ENCODE assay signal across 16 cellular contexts in genomic region chr3:5690904-5691532, GRCh38.
A peak's percentile ranks its signal among the peaks of the same experiment; 100 is the strongest.
DNase-seq lines count a peak whose midpoint lies in the region; ATAC-seq, FAIRE-seq and TF ChIP-seq lines count a peak whose summit lies in the region.
"Had no signal": no experiment of that assay in that cellular context is flagged by ENCODE, and none has a peak within 500 bp of the region (broad histone marks: within the 10 kb centered on the region; RNA-seq: fewer than 3 reads in every experiment).

No MANE protein-coding gene starts in this region.

- RAD21 ChIA-PET in GM12878 (lab: Charles Lee; ENCODE audit: unreplicated experiment), result no interaction called here

- H3K9me3 ChIP-seq in GM12878 (replicated peaks; ENCODE audit: control insufficient read depth, insufficient read depth, low read length) (no peaks in the 10 kb centered on the region; the same call in 2 of the 3 replicates), mucosa of descending colon (peaks cover 21% of the 10 kb centered on the region), transverse colon (peaks cover 0 to 8% of the 10 kb centered on the region in 2 donors)

- no peaks in the 10 kb centered on the region for H3K79me2 ChIP-seq in GM12878 (ENCODE audit: control insufficient read depth, insufficient read depth, low read length)

- POLR2A ChIA-PET in GM12878 (lab: Charles Lee), result no interaction called here

- no peak for TF ChIP-seq RAD21 in GM12878 (IDR thresholded peaks at IDR 0.05; ENCODE audit: insufficient read depth, low read depth, low read length)

- ATAC-seq in GM12878 (no peak), mucosa of descending colon (peak; percentile 37), HG02798 (IDR thresholded peaks at IDR 0.05; ENCODE audit: poor library complexity, unreplicated experiment) (no peak)
- ATAC-seq: GM23338 had no signal

- H3K4me1 ChIP-seq in GM12878 (ENCODE audit: control insufficient read depth, insufficient read depth, low read length) (no peaks in the 10 kb centered on the region), mucosa of descending colon (ENCODE audit: low read depth) (no peaks in the 10 kb centered on the region), transverse colon (no peaks in the 10 kb centered on the region)
- H3K4me1 ChIP-seq: BLaER1 treated with 17β-estradiol and CSF1 and Interleukin-3, amounts not matched to agents 10 nM and 100 nM had no signal

- no peak for FAIRE-seq in GM12878 (lab: Jason Lieb, UNC)
- FAIRE-seq: GM12891 had no signal

- peak overlapping the region; percentile 34 for H3K27ac Mint-ChIP-seq in Calu3 (ENCODE audit: unreplicated experiment)
- H3K27ac Mint-ChIP-seq: CD4-positive, alpha-beta T cell; GM23338 had no signal

- TF ChIP-seq EP300 in GM12878 (IDR thresholded peaks at IDR 0.05; ENCODE audit: borderline replicate concordance in 1 of 2, control insufficient read depth in 1 of 2, low read depth in 2 of 2, low read length in 2 of 2) (no peak), transverse colon (IDR thresholded peaks at IDR 0.05; ENCODE audit: low read depth) (no peak)

- H3K4me2 ChIP-seq in GM12878 (ENCODE audit: control insufficient read depth, insufficient read depth), result no peak overlapping the region
- H3K4me2 ChIP-seq: BLaER1 treated with 17β-estradiol and CSF1 and Interleukin-3, amounts not matched to agents 10 nM and 100 nM; GM23338 had no signal

- peak overlapping the region; percentile 2 for H3K4me3 Mint-ChIP-seq in Calu3 (ENCODE audit: low read depth, unreplicated experiment)
- H3K4me3 Mint-ChIP-seq: CD4-positive, alpha-beta T cell; GM23338 had no signal

- intact Hi-C loops in Calu3 (cut with micrococcal nuclease; ENCODE audit: unreplicated experiment), result no loop called here
- intact Hi-C loops in GM12878 (cut with micrococcal nuclease; ENCODE audit: unreplicated experiment), result no loop called here
- intact Hi-C loops in mucosa of descending colon (cut with DNase I, micrococcal nuclease), result no loop called here
- intact Hi-C loops in transverse colon (cut with DNase I; ENCODE audit: low total_unique reads), result no loop called here

- no peaks in the 10 kb centered on the region for H4K20me1 ChIP-seq in GM12878 (ENCODE audit: control insufficient read depth, insufficient read depth)
- H4K20me1 ChIP-seq: BLaER1 treated with 17β-estradiol and CSF1 and Interleukin-3, amounts not matched to agents 10 nM and 100 nM had no signal

- DNase-seq in Calu3 (no peak), HT1080 (ENCODE audit: low read depth) (peak; percentile 20), GM12878 (ENCODE audit: low read depth, low spot score) (no peak), mucosa of descending colon (no peak), retina (no peak), pons (ENCODE audit: low spot score) (no peak), transverse colon (no peak)
- DNase-seq: ACHN; CD4-positive, alpha-beta T cell; DMS79; H7; KBM-7 had no signal

- TF ChIP-seq POLR2A in GM12878 (IDR thresholded peaks at IDR 0.05; ENCODE audit: low read depth, low read length) (no peak), transverse colon (IDR thresholded peaks at IDR 0.05) (no peak)

- in situ Hi-C loops in GM12878 (cut with MboI), result no loop called here
- in situ Hi-C loops in transverse colon (cut with MboI; ENCODE audit: low pct_ligation_motif_present in 1 of 4, low pct_unique_long_range_greater_than_20kb in 1 of 4, low sequenced_read_pairs in 3 of 4), result no loop called here

- H3K4me3 ChIP-seq in GM12878 (no peak overlapping the region), mucosa of descending colon (no peak overlapping the region), transverse colon (no peak overlapping the region)
- H3K4me3 ChIP-seq: BLaER1 treated with 17β-estradiol and CSF1 and Interleukin-3, amounts not matched to agents 10 nM and 100 nM; GM23338 had no signal

- H3K4me1 Mint-ChIP-seq in Calu3 (ENCODE audit: low read depth, unreplicated experiment), result no peaks in the 10 kb centered on the region
- H3K4me1 Mint-ChIP-seq: GM23338 had no signal

- TF ChIP-seq CTCF in Calu3 (IDR thresholded peaks at IDR 0.05; ENCODE audit: unreplicated experiment) (no peak), GM12878 (IDR thresholded peaks at IDR 0.05 in 2 of 3, conservative IDR thresholded peaks at IDR 0.05 in 1 of 3; ENCODE audit: control insufficient read depth in 2 of 3, extremely low read depth in 1 of 3, insufficient read depth in 1 of 3, low read depth in 3 of 3, low read length in 3 of 3) (no peak), mucosa of descending colon (IDR thresholded peaks at IDR 0.05) (no peak), transverse colon (IDR thresholded peaks at IDR 0.05) (no peak)

- H3K9me3 Mint-ChIP-seq in Calu3 (ENCODE audit: low read depth, unreplicated experiment), result peaks cover 10% of the 10 kb centered on the region

- SMC1A ChIA-PET in GM12878 (lab: Charles Lee; ENCODE audit: uncharacterized antibody, unreplicated experiment), result no interaction called here

- peaks cover 38% of the 10 kb centered on the region for H3K36me3 Mint-ChIP-seq in Calu3 (ENCODE audit: insufficient read depth, unreplicated experiment)

- no peak overlapping the region for H3K27ac ChIP-seq in GM12878 (ENCODE audit: control insufficient read depth, insufficient read depth)
- no peak overlapping the region for H3K27ac ChIP-seq in transverse colon
- H3K27ac ChIP-seq: BLaER1 treated with 17β-estradiol and CSF1 and Interleukin-3, amounts not matched to agents 10 nM and 100 nM had no signal

- no peak overlapping the region for H3K9ac ChIP-seq in GM12878 (ENCODE audit: control insufficient read depth, insufficient read depth, low read length)
- H3K9ac ChIP-seq: BLaER1 treated with 17β-estradiol and CSF1 and Interleukin-3, amounts not matched to agents 10 nM and 100 nM had no signal

- H3K36me3 ChIP-seq in GM12878 (ENCODE audit: control insufficient read depth in 2 of 2, insufficient read depth in 2 of 2, low read length in 1 of 2), result no peaks in the 10 kb centered on the region
- H3K36me3 ChIP-seq in mucosa of descending colon (ENCODE audit: low read depth), result no peaks in the 10 kb centered on the region
- H3K36me3 ChIP-seq in transverse colon, result no peaks in the 10 kb centered on the region
- H3K36me3 ChIP-seq: BLaER1 treated with 17β-estradiol and CSF1 and Interleukin-3, amounts not matched to agents 10 nM and 100 nM had no signal

- no peaks in the 10 kb centered on the region for H3K27me3 ChIP-seq in GM12878 (replicated peaks in 1 of 2; ENCODE audit: control insufficient read depth in 2 of 2, insufficient read depth in 2 of 2, low read length in 1 of 2)
- no peaks in the 10 kb centered on the region for H3K27me3 ChIP-seq in transverse colon
- H3K27me3 ChIP-seq: BLaER1 treated with 17β-estradiol and CSF1 and Interleukin-3, amounts not matched to agents 10 nM and 100 nM had no signal

- CTCF ChIA-PET in Calu3 (lab: Charles Lee), result interaction anchor here (1.0 kb wide), 1 partner anchor 9 kb away, joined by 3 read pairs; no protein-coding TSS in a partner anchor
- CTCF ChIA-PET in GM12878 (lab: Yijun Ruan, JAX), result no interaction called here

- BruUV-seq in Calu3 (replicated peaks; lab: Mats Ljungman, UMichigan) (no TSS peak), GM12878 (replicated peaks; lab: Mats Ljungman, UMichigan) (no TSS peak)

- H2AFZ ChIP-seq in GM12878 (ENCODE audit: control insufficient read depth, low read depth, low read length), result no peak overlapping the region
- H2AFZ ChIP-seq: GM23338 had no signal

- no peaks in the 10 kb centered on the region for H3K27me3 Mint-ChIP-seq in Calu3 (ENCODE audit: unreplicated experiment)
- H3K27me3 Mint-ChIP-seq: CD4-positive, alpha-beta T cell had no signal

- 31% methylated on average over 3 of the region's 3 CpGs for WGBS in GM12878 (ENCODE audit: insufficient coverage, insufficient replicate concordance, low lambda C conversion rate, missing lambda C conversion rate)
- WGBS in transverse colon (ENCODE audit: low coverage in 1 of 2), 2 donors, result 85 to 100% methylated on average over 2 to 3 of the region's 3 CpGs

TF ChIP-seq in GM12878, 131 proteins besides CTCF, POLR2A, EP300 and RAD21:
- TF ChIP-seq JUND (IDR thresholded peaks at IDR 0.05; ENCODE audit: low read depth, low read length), result no peak
- TF ChIP-seq CBX5 (IDR thresholded peaks at IDR 0.05; ENCODE audit: low read depth), result peak; percentile 78; the same call in 1 of the 2 replicates
